Comparison of ENCODE assay signal across 9 cellular contexts in the genomic region with DNA sequence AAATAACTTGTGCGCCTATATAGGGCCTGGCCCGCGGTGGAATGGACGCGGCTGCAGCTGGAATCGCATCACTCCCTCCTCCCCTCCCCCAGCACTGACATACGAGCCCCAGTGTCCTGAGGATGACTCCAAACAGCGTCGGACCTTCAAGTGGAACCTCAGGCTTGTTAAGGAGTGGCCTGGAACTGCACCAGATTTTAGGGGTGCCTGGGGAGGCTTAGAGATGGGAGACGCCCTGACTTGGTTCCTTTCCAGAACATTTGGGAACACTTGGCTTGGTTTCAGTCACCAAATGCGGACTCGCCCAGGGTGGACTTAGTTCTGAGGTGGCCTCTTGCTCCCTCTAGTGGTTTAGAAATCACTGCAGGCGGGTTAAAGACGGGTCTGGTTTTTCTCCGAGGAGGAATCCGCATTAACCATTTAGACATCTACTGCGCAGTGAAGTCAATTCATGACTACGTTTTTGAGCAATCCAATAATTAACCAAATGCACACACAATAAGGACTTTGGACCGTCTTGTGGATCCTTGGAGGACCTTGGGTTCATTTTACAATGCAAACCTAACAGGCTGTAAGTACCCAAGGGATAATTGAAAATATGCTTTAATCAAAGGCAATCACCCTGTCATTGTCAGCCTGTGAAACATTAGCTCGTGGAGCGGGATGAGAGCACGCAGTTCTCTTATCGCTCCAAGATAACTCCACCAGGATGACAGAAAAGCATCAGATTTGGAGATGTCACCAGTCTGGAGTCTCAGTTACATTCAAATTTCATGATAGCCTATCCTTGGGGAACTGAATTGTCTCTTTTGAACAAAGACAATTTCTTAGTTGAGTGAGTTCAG. TPM values are rescaled to one million over a fixed set of nuclear protein-coding genes. Genes with fewer than 3 reads are reported as not detected.
A peak's percentile ranks its signal among the peaks of the same experiment; 100 is the strongest.
DNase-seq lines count a peak whose midpoint lies in the region; ATAC-seq, FAIRE-seq and TF ChIP-seq lines count a peak whose summit lies in the region.
"Had no signal": no experiment of that assay in that cellular context is flagged by ENCODE, and none has a peak within 500 bp of the region (broad histone marks: within the 10 kb centered on the region; RNA-seq: fewer than 3 reads in every experiment).

No MANE protein-coding gene starts in this region.

- H3K9me3 ChIP-seq in SU-DHL-6 (ENCODE audit: insufficient read depth, low read length) (no peaks in the 10 kb centered on the region), astrocyte (ENCODE audit: insufficient read depth, low read depth, low read length) (no peaks in the 10 kb centered on the region)

- peaks cover 4% of the 10 kb centered on the region for H3K4me1 ChIP-seq in astrocyte (ENCODE audit: insufficient read depth, low read length)

- intact Hi-C loops in left ventricle myocardium superior (cut with micrococcal nuclease): loop anchor here (10.0 kb wide), 1 partner anchor 1023 kb away; no protein-coding TSS in a partner anchor

- H3K36me3 Mint-ChIP-seq in astrocyte (ENCODE audit: low read depth, unreplicated experiment) (no peaks in the 10 kb centered on the region), progenitor cell of endocrine pancreas (ENCODE audit: insufficient read depth) (no peaks in the 10 kb centered on the region)

- TF ChIP-seq CTCF in SU-DHL-6 (IDR thresholded peaks at IDR 0.05; ENCODE audit: insufficient read depth, low read length, poor library complexity, severe bottlenecking) (peak; percentile 57), astrocyte (IDR thresholded peaks at IDR 0.05; ENCODE audit: insufficient read depth, low read depth, low read length) (peak; percentile 95), progenitor cell of endocrine pancreas (IDR thresholded peaks at IDR 0.05; ENCODE audit: unreplicated experiment) (peak; percentile 90)

- H3K4me3 ChIP-seq in SU-DHL-6 (ENCODE audit: insufficient read depth, low read length, poor library complexity, severe bottlenecking) (peak overlapping the region; percentile 34), astrocyte (ENCODE audit: insufficient read depth, low read depth, low read length) (peak overlapping the region; percentile 54)

- H3K27me3 ChIP-seq in SU-DHL-6 (ENCODE audit: low read length): no peaks in the 10 kb centered on the region
- H3K27me3 ChIP-seq in astrocyte (ENCODE audit: insufficient read depth, low read length): no peaks in the 10 kb centered on the region

- H3K27ac Mint-ChIP-seq in astrocyte (ENCODE audit: unreplicated experiment) (peak overlapping the region; percentile 85), progenitor cell of endocrine pancreas (peak overlapping the region; percentile 74)

- H3K27me3 Mint-ChIP-seq in astrocyte (ENCODE audit: low read depth, unreplicated experiment): peaks cover 16% of the 10 kb centered on the region
- peaks cover 56% of the 10 kb centered on the region for H3K27me3 Mint-ChIP-seq in progenitor cell of endocrine pancreas

- no peaks in the 10 kb centered on the region for H3F3A ChIP-seq in SU-DHL-6 (ENCODE audit: insufficient read depth)

- H2AFZ ChIP-seq in SU-DHL-6 (ENCODE audit: low read depth, low read length, severe bottlenecking): peak overlapping the region; percentile 80
- H2AFZ ChIP-seq in astrocyte (ENCODE audit: low read depth, low read length): peak overlapping the region; percentile 89

- H3K9ac ChIP-seq in SU-DHL-6 (ENCODE audit: low read length) (peak overlapping the region; percentile 28; the same call in 1 of the 2 replicates), astrocyte (ENCODE audit: low read length) (peak overlapping the region; percentile 69)

- H3K79me2 ChIP-seq in SU-DHL-6 (ENCODE audit: insufficient read depth, low read length): no peaks in the 10 kb centered on the region
- no peaks in the 10 kb centered on the region for H3K79me2 ChIP-seq in astrocyte (ENCODE audit: insufficient read depth, low read length)

- H3K4me3 Mint-ChIP-seq in astrocyte (ENCODE audit: unreplicated experiment) (peak overlapping the region; percentile 74), progenitor cell of endocrine pancreas (ENCODE audit: low read depth) (peak overlapping the region; percentile 65)

- H3K27ac ChIP-seq in SU-DHL-6 (ENCODE audit: low read depth, low read length) (no peak overlapping the region), astrocyte (ENCODE audit: low read depth, low read length) (peak overlapping the region; percentile 62)
- H3K27ac ChIP-seq: epithelial cell of prostate had no signal

- H3K4me1 Mint-ChIP-seq in astrocyte (ENCODE audit: low read depth, unreplicated experiment) (peaks cover 14% of the 10 kb centered on the region), progenitor cell of endocrine pancreas (ENCODE audit: low read depth) (peaks cover 11% of the 10 kb centered on the region)

- H4K20me1 ChIP-seq in SU-DHL-6 (ENCODE audit: low read depth, low read length): no peaks in the 10 kb centered on the region
- no peaks in the 10 kb centered on the region for H4K20me1 ChIP-seq in astrocyte (ENCODE audit: insufficient read depth, low read length)

- DNase-seq in DMS53 treated with DMSO at 0.1 percent for 48 hours (lab: John Stamatoyannopoulos, UW; ENCODE audit: unreplicated experiment) (peak; percentile 76), HCEC 1CT (peak; percentile 70), NCI-H1105 (lab: John Stamatoyannopoulos, UW) (peak; percentile 51), astrocyte (ENCODE audit: low read depth) (peak; percentile 59), left ventricle myocardium superior (peak; percentile 77), progenitor cell of endocrine pancreas (ENCODE audit: low spot score, unreplicated experiment) (peak; percentile 57)

- ATAC-seq in left ventricle myocardium superior (peak; percentile 94), GM18873 (IDR thresholded peaks at IDR 0.05; ENCODE audit: low FRiP score, unreplicated experiment) (no peak)

- no peaks in the 10 kb centered on the region for H3K9me3 Mint-ChIP-seq in astrocyte (ENCODE audit: unreplicated experiment)
- no peaks in the 10 kb centered on the region for H3K9me3 Mint-ChIP-seq in progenitor cell of endocrine pancreas (ENCODE audit: low read depth)

- H3K4me2 ChIP-seq in SU-DHL-6 (ENCODE audit: low read depth, low read length, poor library complexity, severe bottlenecking) (peak overlapping the region; percentile 60), astrocyte (ENCODE audit: low read length) (peak overlapping the region; percentile 88)

- H3K36me3 ChIP-seq in SU-DHL-6 (ENCODE audit: low read length): no peaks in the 10 kb centered on the region
- no peaks in the 10 kb centered on the region for H3K36me3 ChIP-seq in astrocyte (ENCODE audit: insufficient read depth, low read length)

- H3K9me2 ChIP-seq in SU-DHL-6 (replicated peaks; ENCODE audit: insufficient read depth, low read length): no peaks in the 10 kb centered on the region

- peak; percentile 95 for FAIRE-seq in astrocyte (lab: Jason Lieb, UNC)

RNA-seq across cellular contexts. Expression of a gene that starts 11.2 kb away (rescaled TPM):
- 9.2 and 12.6 TPM in 2 replicates for total RNA-seq in astrocyte
- 21.6 TPM for total RNA-seq in left ventricle myocardium superior
- total RNA-seq in progenitor cell of endocrine pancreas: 11.4 and 13.8 TPM in 2 replicates
